8 cellular contexts compared by ENCODE assay signal in genomic region chr7:2554654-2555053, GRCh38. TPM values are rescaled to one million over a fixed set of nuclear protein-coding genes. Genes with fewer than 3 reads are reported as not detected.
DNase-seq lines count a peak whose midpoint lies in the region; ATAC-seq and TF ChIP-seq lines count a peak whose summit lies in the region.

No MANE protein-coding gene starts in this region.

- H3K27me3 ChIP-seq in WERI-Rb-1 (ENCODE audit: insufficient read depth, low read depth, severe bottlenecking) (no peaks in the 10 kb centered on the region), hepatocyte (no peaks in the 10 kb centered on the region), spleen (replicated peaks in 1 of 7) (no peaks in the 10 kb centered on the region)

- TF ChIP-seq POLR2A in spleen (IDR thresholded peaks at IDR 0.05): no peak
- no peak for TF ChIP-seq POLR2A in GM18505 (IDR thresholded peaks at IDR 0.05; ENCODE audit: borderline replicate concordance, extremely low read depth, insufficient read depth, insufficient read length)

- TF ChIP-seq CTCF in WERI-Rb-1 (IDR thresholded peaks at IDR 0.05; ENCODE audit: low read depth, low read length) (0 out of 2 replicates have a peak, but pooled peaks have one; percentile 3), hepatocyte (IDR thresholded peaks at IDR 0.05; ENCODE audit: poor library complexity) (no peak), spleen (IDR thresholded peaks at IDR 0.05 in 8 of 11, conservative IDR thresholded peaks at IDR 0.05 in 3 of 11) (no peak)

- H3K4me3 ChIP-seq in WERI-Rb-1 (ENCODE audit: low read depth, low read length) (peak overlapping the region; percentile 55), hepatocyte (peak overlapping the region; percentile 85), spleen (peak overlapping the region; percentile 79 to 96 (median 88))

- no peaks in the 10 kb centered on the region for H3K9me3 ChIP-seq in WERI-Rb-1 (ENCODE audit: severe bottlenecking)
- H3K9me3 ChIP-seq in hepatocyte (ENCODE audit: low read depth): no peaks in the 10 kb centered on the region
- no peaks in the 10 kb centered on the region for H3K9me3 ChIP-seq in spleen

- H3K4me1 ChIP-seq in hepatocyte (ENCODE audit: insufficient read depth): peaks cover 8% of the 10 kb centered on the region
- peaks cover 22 to 77% (median 59%) of the 10 kb centered on the region in 6 donors for H3K4me1 ChIP-seq in spleen

- no peaks in the 10 kb centered on the region for H3K9me2 ChIP-seq in hepatocyte (replicated peaks; ENCODE audit: insufficient read depth)

- H4K20me1 ChIP-seq in hepatocyte (ENCODE audit: insufficient read depth, poor library complexity, severe bottlenecking): peaks cover 6% of the 10 kb centered on the region

- ATAC-seq in GM18505 (IDR thresholded peaks at IDR 0.05; ENCODE audit: unreplicated experiment) (no peak), HG03565 (IDR thresholded peaks at IDR 0.05; ENCODE audit: unreplicated experiment) (no peak), GM19351 (IDR thresholded peaks at IDR 0.05; ENCODE audit: unreplicated experiment) (no peak)

- WGBS in hepatocyte (ENCODE audit: low lambda C conversion rate, missing lambda C conversion rate): 25% methylated on average over 11 of the region's 11 CpGs
- WGBS in spleen, 5 donors: 3 to 7% (median 7%) methylated on average over 7 to 11 of the region's 11 CpGs

- H3K4me2 ChIP-seq in hepatocyte: peak overlapping the region; percentile 97

- H3K27ac ChIP-seq in WERI-Rb-1 (peak overlapping the region; percentile 100), hepatocyte (no peak overlapping the region), spleen (peak overlapping the region in 6 of 8 donors; percentile 97 to 100 (median 99))

- intact Hi-C loops in spleen (cut with DNase I; ENCODE audit: low total_unique reads): no loop called here

- peak; percentile 32 for DNase-seq in NCI-H748 (lab: John Stamatoyannopoulos, UW; ENCODE audit: unreplicated experiment)
- no peak for DNase-seq in NCI-H748 treated with DMSO at 0.1 percent for 48 hours (lab: John Stamatoyannopoulos, UW)
- DNase-seq in WERI-Rb-1: no peak
- no peak for DNase-seq in hepatocyte (ENCODE audit: low spot score)
- DNase-seq in spleen: peak; percentile 81

- H3K36me3 ChIP-seq in WERI-Rb-1: peaks cover 14% of the 10 kb centered on the region
- no peaks in the 10 kb centered on the region for H3K36me3 ChIP-seq in hepatocyte (replicated peaks; ENCODE audit: insufficient read depth, low read depth)
- peaks cover 0 to 25% (median 9%) of the 10 kb centered on the region in 6 donors for H3K36me3 ChIP-seq in spleen

- H3K79me2 ChIP-seq in hepatocyte: peaks cover 40% of the 10 kb centered on the region

- peak overlapping the region; percentile 93 for H2AFZ ChIP-seq in hepatocyte

RNA-seq across cellular contexts. Expression of gene BRAT1, which starts 0.7 kb away (rescaled TPM):
- total RNA-seq in hepatocyte: 15.7 and 19.2 TPM in 2 replicates
- polyA plus RNA-seq in hepatocyte: 37.8 and 45.0 TPM in 2 replicates
- total RNA-seq in spleen: 10 to 100 TPM; 25.3 to 37.3 (median 32.2) TPM
- polyA plus RNA-seq in spleen: 10 to 100 TPM; 26.6 to 50.9 (median 48.9) TPM

RNA-seq across cellular contexts. Expression of gene IQCE, which starts 4.1 kb away (rescaled TPM):
- total RNA-seq in hepatocyte (8.2 and 13.3 TPM in 2 replicates), spleen (10 to 100 TPM in 6 of 7 donors, 1 to 10 TPM in 1; 7.1 to 17.1 (median 13.2) TPM)
- polyA plus RNA-seq in hepatocyte (10.0 and 11.8 TPM in 2 replicates), spleen (1 to 10 TPM; 1.2 to 4.4 (median 2.2) TPM)

RNA-seq across cellular contexts. Expression of gene LFNG, which starts 35.1 kb away (rescaled TPM):
- 4.5 and 7.5 TPM in 2 replicates for total RNA-seq in hepatocyte
- polyA plus RNA-seq in hepatocyte: 1.2 and 1.6 TPM in 2 replicates
- total RNA-seq in spleen: 10 to 100 TPM; 33.3 to 47.4 (median 42.3) TPM
- polyA plus RNA-seq in spleen: 10 to 100 TPM; 21.2 to 22.4 (median 21.6) TPM

Comparison
In these comparisons a context has a peak if more than half of its experiments do, and no peak if none do; other contexts are left out.
1. DNase-seq: peak in NCI-H748 (single experiment) and spleen (single experiment); none in NCI-H748 treated with DMSO at 0.1 percent for 48 hours (single experiment), WERI-Rb-1 (single experiment) and hepatocyte (single experiment).
2. Peak in every context shown above with its lines, with median percentiles within 50 percentile points of each other: H3K4me3 ChIP-seq.